ENCODE assay signal across 27 cellular contexts in the genomic region with DNA sequence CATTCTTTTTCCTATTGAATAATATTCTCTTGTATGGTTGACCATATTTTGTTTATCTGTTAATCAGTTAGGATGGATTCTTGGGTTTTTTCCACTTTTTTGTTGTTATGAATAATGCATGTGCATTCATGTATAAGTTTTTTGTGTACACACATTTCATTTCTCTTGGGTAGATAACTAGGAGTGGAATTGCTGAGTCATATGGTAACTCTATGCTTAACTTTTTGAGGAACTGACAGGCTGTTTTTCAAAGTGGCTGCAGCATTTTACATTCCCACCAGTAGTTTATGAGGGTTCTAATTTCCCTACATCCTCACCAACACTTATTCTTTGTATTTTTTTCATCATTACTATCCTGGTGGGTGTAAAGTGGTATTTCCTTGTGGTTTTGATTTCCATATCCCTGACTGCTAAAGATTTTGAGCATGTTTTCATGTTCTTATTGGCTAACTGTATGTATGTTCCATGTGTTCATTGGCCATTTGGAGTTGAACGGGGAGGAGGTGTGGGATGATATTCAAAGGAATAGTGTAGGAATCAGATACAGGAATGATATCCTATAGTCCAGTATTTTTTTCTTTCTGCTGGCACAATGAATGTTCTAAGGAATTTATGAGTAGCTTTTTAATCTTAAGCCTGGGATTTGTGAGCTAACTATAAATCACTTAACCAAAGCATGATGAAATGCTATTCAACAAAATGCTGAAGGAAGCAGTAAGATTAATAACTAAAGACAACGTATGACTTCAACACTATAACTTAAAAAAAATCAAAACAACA.
A peak's percentile ranks its signal among the peaks of the same experiment; 100 is the strongest.
DNase-seq lines count a peak whose midpoint lies in the region; ATAC-seq, FAIRE-seq and TF ChIP-seq lines count a peak whose summit lies in the region.
"Had no signal": no experiment of that assay in that cellular context is flagged by ENCODE, and none has a peak within 500 bp of the region (broad histone marks: within the 10 kb centered on the region; RNA-seq: fewer than 3 reads in every experiment).

No MANE protein-coding gene starts in this region.

- CTCF ChIA-PET in Calu3 (lab: Charles Lee) = no interaction called here

- FAIRE-seq in colon (lab: Jason Lieb, UNC) = peak; percentile 82
- FAIRE-seq: pancreas had no signal

- peak; percentile 11 for DNase-seq in GM12865 (ENCODE audit: low read depth)
- peak; percentile 56 for DNase-seq in MV-4-11 (lab: John Stamatoyannopoulos, UW)
- no peak for DNase-seq in type B pancreatic cell (ENCODE audit: extremely low spot score, unreplicated experiment)
- DNase-seq in cerebellar cortex (ENCODE audit: low spot score) = no peak
- DNase-seq in Calu3 = no peak
- no peak for DNase-seq in stimulated activated naive B cell treated with anti-CD40 and anti-IgM and Interleukin-4, amounts not matched to agents 10 μg/mL and 1 μg/mL and 100 μg/mL, for 72 hours
- DNase-seq: activated B cell treated with CpG ODN at 0.5 μM for 24 hours; activated CD4-positive, alpha-beta T cell treated with anti-CD3 and anti-CD28 coated beads, Interleukin-2, amount 50 U/mL, for 48 hours; activated naive CD4-positive, alpha-beta T cell treated with anti-CD3 and anti-CD28 coated beads for 36 hours; adrenal gland; AML-193; CD4-positive, alpha-beta memory T cell; DMS153; effector CD4-positive, alpha-beta T cell; foreskin fibroblast; H9; lower lobe of right lung; mucosa of descending colon; NCI-H1436; NCI-H446 treated with DMSO at 0.1 percent for 48 hours; pancreas; stimulated activated CD4-positive, alpha-beta T cell treated with anti-CD3 and anti-CD28 coated beads, Interleukin-2, amount 100 ng/mL, for 48 hours; upper lobe of right lung had no signal

- BruUV-seq in Calu3 (replicated peaks; lab: Mats Ljungman, UMichigan) = no TSS peak

- no peak for ATAC-seq in stimulated activated naive B cell treated with anti-CD40 and anti-IgM and Interleukin-4, amounts not matched to agents 10 μg/mL and 1 μg/mL and 100 μg/mL, for 72 hours (replicated peaks)
- ATAC-seq: lower lobe of right lung; mucosa of descending colon; natural killer cell treated with Interleukin-12 subunit alpha and Interleukin-12 subunit beta and Interleukin-15 and Interleukin-18, amount 100 ng/mL, for 72 hours; pancreas; Right ventricle myocardium inferior; upper lobe of right lung had no signal

- TF ChIP-seq CTCF in GM12865 (IDR thresholded peaks at IDR 0.05; ENCODE audit: insufficient read depth, low read depth, low read length, missing control alignments) (no peak), type B pancreatic cell (conservative IDR thresholded peaks at IDR 0.05) (no peak), Calu3 (IDR thresholded peaks at IDR 0.05; ENCODE audit: unreplicated experiment) (no peak)

- H3K27me3 Mint-ChIP-seq in type B pancreatic cell (no peaks in the 10 kb centered on the region), Calu3 (ENCODE audit: unreplicated experiment) (no peaks in the 10 kb centered on the region)
- H3K27me3 Mint-ChIP-seq in stimulated activated naive B cell treated with anti-CD40 and anti-IgM and Interleukin-4, amounts not matched to agents 10 μg/mL and 1 μg/mL and 100 μg/mL, for 72 hours = peaks cover 11 to 12% of the 10 kb centered on the region in 2 donors
- H3K27me3 Mint-ChIP-seq: activated B cell treated with CpG ODN at 0.5 μM for 24 hours; CD4-positive, alpha-beta memory T cell had no signal

- H3K4me3 Mint-ChIP-seq in type B pancreatic cell = peak overlapping the region; percentile 46
- H3K4me3 Mint-ChIP-seq in Calu3 (ENCODE audit: low read depth, unreplicated experiment) = no peak overlapping the region
- no peak overlapping the region for H3K4me3 Mint-ChIP-seq in stimulated activated naive B cell treated with anti-CD40 and anti-IgM and Interleukin-4, amounts not matched to agents 10 μg/mL and 1 μg/mL and 100 μg/mL, for 72 hours
- H3K4me3 Mint-ChIP-seq: activated B cell treated with CpG ODN at 0.5 μM for 24 hours; activated naive CD4-positive, alpha-beta T cell treated with anti-CD3 and anti-CD28 coated beads for 36 hours; activated T-helper 1 cell treated with anti-CD3 and anti-CD28 coated beads, Interleukin-12 subunit alpha, Interleukin-12 subunit beta, Interleukin-2, Interleukin-4 antibody, amounts not matched to agents 30 ng/mL and 10 ng/mL and 1 ng/mL, durations not matched to agents 14 hours and 24 hours and 36 hours; CD4-positive, alpha-beta memory T cell; H9; natural killer cell treated with Interleukin-12 subunit alpha and Interleukin-12 subunit beta and Interleukin-15 and Interleukin-18, amount 100 ng/mL, for 72 hours had no signal

- intact Hi-C loops in Calu3 (cut with micrococcal nuclease; ENCODE audit: unreplicated experiment) = no loop called here

- no peaks in the 10 kb centered on the region for H3K36me3 Mint-ChIP-seq in type B pancreatic cell
- H3K36me3 Mint-ChIP-seq in Calu3 (ENCODE audit: insufficient read depth, unreplicated experiment) = no peaks in the 10 kb centered on the region
- H3K36me3 Mint-ChIP-seq in stimulated activated naive B cell treated with anti-CD40 and anti-IgM and Interleukin-4, amounts not matched to agents 10 μg/mL and 1 μg/mL and 100 μg/mL, for 72 hours = no peaks in the 10 kb centered on the region
- H3K36me3 Mint-ChIP-seq: CD4-positive, alpha-beta memory T cell; natural killer cell treated with Interleukin-12 subunit alpha and Interleukin-12 subunit beta and Interleukin-15 and Interleukin-18, amount 100 ng/mL, for 72 hours had no signal

- H3K9me3 Mint-ChIP-seq in type B pancreatic cell (peaks cover 4% of the 10 kb centered on the region), Calu3 (ENCODE audit: low read depth, unreplicated experiment) (no peaks in the 10 kb centered on the region)
- no peaks in the 10 kb centered on the region for H3K9me3 Mint-ChIP-seq in stimulated activated naive B cell treated with anti-CD40 and anti-IgM and Interleukin-4, amounts not matched to agents 10 μg/mL and 1 μg/mL and 100 μg/mL, for 72 hours
- H3K9me3 Mint-ChIP-seq: activated B cell treated with CpG ODN at 0.5 μM for 24 hours; activated naive CD4-positive, alpha-beta T cell treated with anti-CD3 and anti-CD28 coated beads for 36 hours; activated T-helper 1 cell treated with anti-CD3 and anti-CD28 coated beads, Interleukin-12 subunit alpha, Interleukin-12 subunit beta, Interleukin-2, Interleukin-4 antibody, amounts not matched to agents 30 ng/mL and 10 ng/mL and 1 ng/mL, durations not matched to agents 14 hours and 24 hours and 36 hours; natural killer cell treated with Interleukin-12 subunit alpha and Interleukin-12 subunit beta and Interleukin-15 and Interleukin-18, amount 100 ng/mL, for 72 hours had no signal

- H3K4me3 ChIP-seq in GM12865 (ENCODE audit: low read depth, low read length) = no peak overlapping the region
- H3K4me3 ChIP-seq: adrenal gland, lower lobe of right lung, mucosa of descending colon, pancreas, upper lobe of right lung had no signal

- H3K27ac Mint-ChIP-seq in type B pancreatic cell = no peak overlapping the region
- H3K27ac Mint-ChIP-seq in Calu3 (ENCODE audit: unreplicated experiment) = no peak overlapping the region
- no peak overlapping the region for H3K27ac Mint-ChIP-seq in stimulated activated naive B cell treated with anti-CD40 and anti-IgM and Interleukin-4, amounts not matched to agents 10 μg/mL and 1 μg/mL and 100 μg/mL, for 72 hours
- H3K27ac Mint-ChIP-seq: activated B cell treated with CpG ODN at 0.5 μM for 24 hours; activated naive CD4-positive, alpha-beta T cell treated with anti-CD3 and anti-CD28 coated beads for 36 hours; activated T-helper 1 cell treated with anti-CD3 and anti-CD28 coated beads, Interleukin-12 subunit alpha, Interleukin-12 subunit beta, Interleukin-2, Interleukin-4 antibody, amounts not matched to agents 30 ng/mL and 10 ng/mL and 1 ng/mL, durations not matched to agents 14 hours and 24 hours and 36 hours; CD4-positive, alpha-beta memory T cell; H9; natural killer cell treated with Interleukin-12 subunit alpha and Interleukin-12 subunit beta and Interleukin-15 and Interleukin-18, amount 100 ng/mL, for 72 hours had no signal

- no peaks in the 10 kb centered on the region for H3K4me1 Mint-ChIP-seq in type B pancreatic cell (ENCODE audit: unreplicated experiment)
- no peaks in the 10 kb centered on the region for H3K4me1 Mint-ChIP-seq in Calu3 (ENCODE audit: low read depth, unreplicated experiment)
- peaks cover 0 to 8% of the 10 kb centered on the region in 2 donors for H3K4me1 Mint-ChIP-seq in stimulated activated naive B cell treated with anti-CD40 and anti-IgM and Interleukin-4, amounts not matched to agents 10 μg/mL and 1 μg/mL and 100 μg/mL, for 72 hours
- H3K4me1 Mint-ChIP-seq: CD4-positive, alpha-beta memory T cell; H9 had no signal

Comparison
In these comparisons a context has a peak if more than half of its experiments do, and no peak if none do; other contexts are left out.
1. DNase-seq: peak in GM12865 (single experiment) and MV-4-11 (single experiment); none in type B pancreatic cell (single experiment), cerebellar cortex (single experiment), Calu3 (single experiment) and stimulated activated naive B cell treated with anti-CD40 and anti-IgM and Interleukin-4, amounts not matched to agents 10 μg/mL and 1 μg/mL and 100 μg/mL, for 72 hours (single experiment).